Comparison of ENCODE assay signal across 1 cellular context in the genomic region with DNA sequence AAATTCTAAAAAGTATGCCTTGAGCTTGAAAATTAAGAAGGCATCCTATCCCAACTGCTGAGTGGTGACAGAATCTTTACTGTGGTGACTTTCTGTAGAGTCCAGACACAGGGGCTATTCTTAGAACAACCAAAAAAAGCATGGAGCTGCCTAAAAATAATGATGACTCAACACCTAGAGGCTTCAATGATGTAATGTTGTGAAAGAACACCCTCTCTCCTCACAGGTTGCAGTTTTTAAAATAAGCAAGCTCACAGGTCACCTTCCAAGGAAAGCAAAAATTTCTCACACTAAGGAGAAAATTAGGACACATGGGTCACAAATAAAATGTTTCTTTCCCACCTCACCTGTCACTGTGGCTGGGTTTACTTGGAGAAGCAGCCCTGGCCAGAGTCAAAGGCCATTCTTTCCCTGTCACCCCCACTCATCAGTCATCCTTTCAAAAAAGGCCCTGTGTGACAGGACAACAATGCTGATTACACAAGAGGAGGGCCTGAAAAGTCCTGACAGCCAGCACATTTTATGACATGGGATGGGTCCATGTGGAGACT.
A peak's percentile ranks its signal among the peaks of the same experiment; 100 is the strongest.
TF ChIP-seq lines count a peak whose summit lies in the region.

No MANE protein-coding gene starts in this region.

TF ChIP-seq in K562, 482 proteins besides CTCF, POLR2A, EP300 and RAD21 (continued from another document):
- TF ChIP-seq, protein P1, sequence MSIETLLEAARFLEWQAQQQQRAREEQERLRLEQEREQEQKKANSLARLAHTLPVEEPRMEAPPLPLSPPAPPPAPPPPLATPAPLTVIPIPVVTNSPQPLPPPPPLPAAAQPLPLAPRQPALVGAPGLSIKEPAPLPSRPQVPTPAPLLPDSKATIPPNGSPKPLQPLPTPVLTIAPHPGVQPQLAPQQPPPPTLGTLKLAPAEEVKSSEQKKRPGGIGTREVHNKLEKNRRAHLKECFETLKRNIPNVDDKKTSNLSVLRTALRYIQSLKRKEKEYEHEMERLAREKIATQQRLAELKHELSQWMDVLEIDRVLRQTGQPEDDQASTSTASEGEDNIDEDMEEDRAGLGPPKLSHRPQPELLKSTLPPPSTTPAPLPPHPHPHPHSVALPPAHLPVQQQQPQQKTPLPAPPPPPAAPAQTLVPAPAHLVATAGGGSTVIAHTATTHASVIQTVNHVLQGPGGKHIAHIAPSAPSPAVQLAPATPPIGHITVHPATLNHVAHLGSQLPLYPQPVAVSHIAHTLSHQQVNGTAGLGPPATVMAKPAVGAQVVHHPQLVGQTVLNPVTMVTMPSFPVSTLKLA (conservative IDR thresholded peaks at IDR 0.05) = no peak
- TF ChIP-seq TSC22D4 (tag; IDR thresholded peaks at IDR 0.05) (no peak), CTBP1 (IDR thresholded peaks at IDR 0.05; ENCODE audit: borderline replicate concordance) (peak; percentile 42), TFAP4 (CRISPR knock-in tag; IDR thresholded peaks at IDR 0.05; ENCODE audit: borderline replicate concordance) (no peak), NFE2 (IDR thresholded peaks at IDR 0.05; ENCODE audit: low read depth) (peak; percentile 26; the same call in 1 of the 2 replicates), RFX1 (IDR thresholded peaks at IDR 0.05) (no peak), SUPT5H (IDR thresholded peaks at IDR 0.05) (no peak), ZNF347 (CRISPR knock-in tag; IDR thresholded peaks at IDR 0.05; ENCODE audit: low read depth) (no peak), RBM34 (IDR thresholded peaks at IDR 0.05; ENCODE audit: borderline replicate concordance, insufficient read depth, low read length) (no peak), UBTF (IDR thresholded peaks at IDR 0.05; ENCODE audit: borderline replicate concordance in 1 of 2, low read depth in 2 of 2, low read length in 2 of 2) (no peak)
- TF ChIP-seq, protein P2, sequence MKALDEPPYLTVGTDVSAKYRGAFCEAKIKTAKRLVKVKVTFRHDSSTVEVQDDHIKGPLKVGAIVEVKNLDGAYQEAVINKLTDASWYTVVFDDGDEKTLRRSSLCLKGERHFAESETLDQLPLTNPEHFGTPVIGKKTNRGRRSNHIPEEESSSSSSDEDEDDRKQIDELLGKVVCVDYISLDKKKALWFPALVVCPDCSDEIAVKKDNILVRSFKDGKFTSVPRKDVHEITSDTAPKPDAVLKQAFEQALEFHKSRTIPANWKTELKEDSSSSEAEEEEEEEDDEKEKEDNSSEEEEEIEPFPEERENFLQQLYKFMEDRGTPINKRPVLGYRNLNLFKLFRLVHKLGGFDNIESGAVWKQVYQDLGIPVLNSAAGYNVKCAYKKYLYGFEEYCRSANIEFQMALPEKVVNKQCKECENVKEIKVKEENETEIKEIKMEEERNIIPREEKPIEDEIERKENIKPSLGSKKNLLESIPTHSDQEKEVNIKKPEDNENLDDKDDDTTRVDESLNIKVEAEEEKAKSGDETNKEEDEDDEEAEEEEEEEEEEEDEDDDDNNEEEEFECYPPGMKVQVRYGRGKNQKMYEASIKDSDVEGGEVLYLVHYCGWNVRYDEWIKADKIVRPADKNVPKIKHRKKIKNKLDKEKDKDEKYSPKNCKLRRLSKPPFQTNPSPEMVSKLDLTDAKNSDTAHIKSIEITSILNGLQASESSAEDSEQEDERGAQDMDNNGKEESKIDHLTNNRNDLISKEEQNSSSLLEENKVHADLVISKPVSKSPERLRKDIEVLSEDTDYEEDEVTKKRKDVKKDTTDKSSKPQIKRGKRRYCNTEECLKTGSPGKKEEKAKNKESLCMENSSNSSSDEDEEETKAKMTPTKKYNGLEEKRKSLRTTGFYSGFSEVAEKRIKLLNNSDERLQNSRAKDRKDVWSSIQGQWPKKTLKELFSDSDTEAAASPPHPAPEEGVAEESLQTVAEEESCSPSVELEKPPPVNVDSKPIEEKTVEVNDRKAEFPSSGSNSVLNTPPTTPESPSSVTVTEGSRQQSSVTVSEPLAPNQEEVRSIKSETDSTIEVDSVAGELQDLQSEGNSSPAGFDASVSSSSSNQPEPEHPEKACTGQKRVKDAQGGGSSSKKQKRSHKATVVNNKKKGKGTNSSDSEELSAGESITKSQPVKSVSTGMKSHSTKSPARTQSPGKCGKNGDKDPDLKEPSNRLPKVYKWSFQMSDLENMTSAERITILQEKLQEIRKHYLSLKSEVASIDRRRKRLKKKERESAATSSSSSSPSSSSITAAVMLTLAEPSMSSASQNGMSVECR (CRISPR knock-in tag; IDR thresholded peaks at IDR 0.05) = no peak
TF ChIP-seq in K562: peak in this region for 48.
